33 cellular contexts compared by ENCODE assay signal in genomic region chr1:170219163-170219562, GRCh38.
"Had no signal": no experiment of that assay in that cellular context is flagged by ENCODE, and none has a peak within 500 bp of the region (broad histone marks: within the 10 kb centered on the region; RNA-seq: fewer than 3 reads in every experiment).

No MANE protein-coding gene starts in this region.

- H3K4me1 ChIP-seq: colonic mucosa had no signal

- H3K36me3 Mint-ChIP-seq: activated naive CD4-positive, alpha-beta T cell treated with anti-CD3 and anti-CD28 coated beads, Interleukin-2, amount 10 ng/mL, durations not matched to agents 7 days and 5 days; activated naive CD4-positive, alpha-beta T cell treated with anti-CD3 and anti-CD28 coated beads, Interleukin-2, amount 50 U/mL, for 72 hours; activated naive CD8-positive, alpha-beta T cell treated with anti-CD3 and anti-CD28 coated beads, Interleukin-2, amount 10 ng/mL, durations not matched to agents 7 days and 5 days; brain had no signal

- H3K27me3 ChIP-seq: ascending aorta, breast epithelium, cardiac muscle cell, colonic mucosa, esophagus squamous epithelium, gastroesophageal sphincter, heart right ventricle had no signal

- H3K9me3 Mint-ChIP-seq: activated naive CD4-positive, alpha-beta T cell treated with anti-CD3 and anti-CD28 coated beads, Interleukin-2, amount 10 ng/mL, durations not matched to agents 7 days and 5 days; activated T-cell treated with anti-CD3 and anti-CD28 coated beads, Interleukin-2, amount 50 U/mL, for 4 hours; activated T-helper 1 cell treated with anti-CD3 and anti-CD28 coated beads, Interleukin-12 subunit alpha, Interleukin-12 subunit beta, Interleukin-2, Interleukin-4 antibody, amounts not matched to agents 30 ng/mL and 10 ng/mL and 1 ng/mL, durations not matched to agents 14 hours and 24 hours and 36 hours; activated T-helper 2 cell treated with anti-CD3 and anti-CD28 coated beads, Interferon-gamma antibody, Interleukin-2, Interleukin-4, amounts not matched to agents 10 μg/mL and 5 μg/mL and 100 μg/mL, durations not matched to agents 14 hours and 24 hours and 36 hours; brain; T-helper 2 cell treated with Interferon-gamma antibody and Interleukin-4, amounts not matched to agents 5 μg/mL and 100 μg/mL, for 36 hours had no signal

- FAIRE-seq: endometrium, endothelial cell of umbilical vein had no signal

- ATAC-seq: activated CD4-positive, CD25-positive, alpha-beta regulatory T cell treated with anti-CD3 and anti-CD28 coated beads, Interleukin-2, amount 50 U/mL, for 24 hours; activated CD8-positive, alpha-beta T cell treated with anti-CD3 and anti-CD28 coated beads for 36 hours; activated naive CD4-positive, alpha-beta T cell treated with anti-CD3 and anti-CD28 coated beads, Interleukin-2, amount 50 U/mL, for 72 hours; activated T-cell treated with anti-CD3 and anti-CD28 coated beads, Interleukin-2, amount 50 U/mL, for 4 hours; gastroesophageal sphincter; heart right ventricle; T-helper 17 cell had no signal

- H3K4me3 ChIP-seq: ascending aorta, breast epithelium, cardiac muscle cell, colonic mucosa, esophagus squamous epithelium, gastroesophageal sphincter, heart right ventricle had no signal

- DNase-seq: activated B cell treated with CpG ODN at 0.5 μM for 24 hours; activated CD4-positive, alpha-beta T cell treated with anti-CD3 and anti-CD28 coated beads for 48 hours; activated CD4-positive, alpha-beta T cell treated with anti-CD3 and anti-CD28 coated beads, Interleukin-2, amount 50 U/mL, for 1 hour; activated CD4-positive, alpha-beta T cell treated with anti-CD3 and anti-CD28 coated beads, Interleukin-2, amount 50 U/mL, for 48 hours; activated CD8-positive, alpha-beta memory T cell treated with anti-CD3 and anti-CD28 coated beads for 24 hours; activated CD8-positive, alpha-beta T cell treated with anti-CD3 and anti-CD28 coated beads for 36 hours; activated effector memory CD4-positive, alpha-beta T cell treated with anti-CD3 and anti-CD28 coated beads, Interleukin-2, amount 50 U/mL, for 16 hours; activated naive CD4-positive, alpha-beta T cell treated with anti-CD3 and anti-CD28 coated beads, Interleukin-2, amount 10 ng/mL, durations not matched to agents 7 days and 5 days; activated naive CD8-positive, alpha-beta T cell treated with anti-CD3 and anti-CD28 coated beads, Interleukin-2, amount 10 ng/mL, durations not matched to agents 7 days and 5 days; activated T-cell treated with anti-CD3 and anti-CD28 coated beads, Interleukin-2, amount 50 U/mL, for 4 hours; central memory CD4-positive, alpha-beta T cell; cerebellar nuclear complex; colonic mucosa; effector CD8-positive, alpha-beta T cell; esophagus squamous epithelium; foreskin melanocyte; heart right ventricle; T-helper 17 cell; T1000; WERI-Rb-1 had no signal

- H3K4me1 Mint-ChIP-seq: activated B cell treated with CpG ODN at 0.5 μM for 24 hours; activated naive CD4-positive, alpha-beta T cell treated with anti-CD3 and anti-CD28 coated beads, Interleukin-2, amount 10 ng/mL, durations not matched to agents 7 days and 5 days; activated naive CD8-positive, alpha-beta T cell treated with anti-CD3 and anti-CD28 coated beads, Interleukin-2, amount 10 ng/mL, durations not matched to agents 7 days and 5 days; brain had no signal

- H3K27ac Mint-ChIP-seq: activated B cell treated with CpG ODN at 0.5 μM for 24 hours; activated CD8-positive, alpha-beta T cell treated with anti-CD3 and anti-CD28 coated beads for 36 hours; activated naive CD4-positive, alpha-beta T cell treated with anti-CD3 and anti-CD28 coated beads, Interleukin-2, amount 10 ng/mL, durations not matched to agents 7 days and 5 days; activated naive CD4-positive, alpha-beta T cell treated with anti-CD3 and anti-CD28 coated beads, Interleukin-2, amount 50 U/mL, for 72 hours; activated naive CD8-positive, alpha-beta T cell treated with anti-CD3 and anti-CD28 coated beads, Interleukin-2, amount 10 ng/mL, durations not matched to agents 7 days and 5 days; activated T-helper 1 cell treated with anti-CD3 and anti-CD28 coated beads, Interleukin-12 subunit alpha, Interleukin-12 subunit beta, Interleukin-2, Interleukin-4 antibody, amounts not matched to agents 30 ng/mL and 10 ng/mL and 1 ng/mL, durations not matched to agents 14 hours and 24 hours and 36 hours; activated T-helper 2 cell treated with anti-CD3 and anti-CD28 coated beads, Interferon-gamma antibody, Interleukin-2, Interleukin-4, amounts not matched to agents 10 μg/mL and 5 μg/mL and 100 μg/mL, durations not matched to agents 14 hours and 24 hours and 36 hours; brain; T-helper 17 cell; T-helper 2 cell treated with Interferon-gamma antibody and Interleukin-4, amounts not matched to agents 5 μg/mL and 100 μg/mL, for 36 hours had no signal

- H3K36me3 ChIP-seq: ascending aorta, breast epithelium, cardiac muscle cell, colonic mucosa, esophagus squamous epithelium, gastroesophageal sphincter, heart right ventricle, WERI-Rb-1 had no signal

- H3K9me3 ChIP-seq: ascending aorta, breast epithelium, colonic mucosa, esophagus squamous epithelium, gastroesophageal sphincter, heart right ventricle had no signal

- H3K27ac ChIP-seq: ascending aorta, colonic mucosa, epithelial cell of prostate, esophagus squamous epithelium, heart right ventricle, WERI-Rb-1 had no signal

- H3K4me3 Mint-ChIP-seq: activated B cell treated with CpG ODN at 0.5 μM for 24 hours; activated CD8-positive, alpha-beta T cell treated with anti-CD3 and anti-CD28 coated beads for 36 hours; activated naive CD4-positive, alpha-beta T cell treated with anti-CD3 and anti-CD28 coated beads, Interleukin-2, amount 10 ng/mL, durations not matched to agents 7 days and 5 days; activated naive CD8-positive, alpha-beta T cell treated with anti-CD3 and anti-CD28 coated beads, Interleukin-2, amount 10 ng/mL, durations not matched to agents 7 days and 5 days; activated T-cell treated with anti-CD3 and anti-CD28 coated beads, Interleukin-2, amount 50 U/mL, for 4 hours; activated T-helper 1 cell treated with anti-CD3 and anti-CD28 coated beads, Interleukin-12 subunit alpha, Interleukin-12 subunit beta, Interleukin-2, Interleukin-4 antibody, amounts not matched to agents 30 ng/mL and 10 ng/mL and 1 ng/mL, durations not matched to agents 14 hours and 24 hours and 36 hours; brain; T-helper 17 cell; T-helper 2 cell treated with Interferon-gamma antibody and Interleukin-4, amounts not matched to agents 5 μg/mL and 100 μg/mL, for 36 hours had no signal
